21 cellular contexts compared by ENCODE assay signal in the genomic region with DNA sequence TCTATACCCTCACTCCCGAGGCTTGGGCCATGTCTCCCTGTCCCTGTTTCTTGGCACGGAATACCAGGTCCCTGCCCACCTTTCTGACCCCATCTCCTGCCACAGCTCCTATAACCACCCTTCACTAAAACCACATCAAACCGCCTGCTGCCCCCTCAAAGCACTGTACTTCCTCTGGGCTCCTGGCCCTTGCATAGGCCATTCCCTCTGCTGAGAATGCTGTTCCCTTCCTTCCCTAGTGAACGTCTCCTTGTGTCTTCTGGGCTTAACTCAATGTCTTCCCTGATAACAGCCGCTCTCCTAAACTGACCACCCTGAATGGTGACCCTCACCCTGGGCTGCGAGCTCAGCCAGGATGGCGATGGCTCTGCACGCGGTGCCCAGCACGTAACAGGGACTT. TPM values are rescaled to one million over a fixed set of nuclear protein-coding genes. Genes with fewer than 3 reads are reported as not detected.
DNase-seq lines count a peak whose midpoint lies in the region; ATAC-seq and TF ChIP-seq lines count a peak whose summit lies in the region.
"Had no signal": no experiment of that assay in that cellular context is flagged by ENCODE, and none has a peak within 500 bp of the region (broad histone marks: within the 10 kb centered on the region; RNA-seq: fewer than 3 reads in every experiment).

No MANE protein-coding gene starts in this region.

- no peak overlapping the region for H2AFZ ChIP-seq in HCT116 (ENCODE audit: low read depth, low read length, poor library complexity, severe bottlenecking)

- H3K9ac ChIP-seq in BLaER1 treated with 17β-estradiol and CSF1 and Interleukin-3, amounts not matched to agents 10 nM and 100 nM = peak overlapping the region in 10 of 11 experiments; percentile 14 to 66 (median 44); a peak in 13 of 22 replicates
- H3K9ac ChIP-seq in HCT116 (ENCODE audit: low read length) = no peak overlapping the region
- H3K9ac ChIP-seq: KMS-11, SK-N-SH had no signal

- no peak overlapping the region for H3K4me3 Mint-ChIP-seq in stimulated activated effector memory CD8-positive, alpha-beta T cell treated with anti-CD3 and anti-CD28 coated beads, Interleukin-12 subunit alpha, Interleukin-12 subunit beta, amount 100 ng/mL, for 72 hours
- H3K4me3 Mint-ChIP-seq: CD4-positive, CD25-positive, alpha-beta regulatory T cell had no signal

- H3K36me3 ChIP-seq in BLaER1 treated with 17β-estradiol and CSF1 and Interleukin-3, amounts not matched to agents 10 nM and 100 nM = peaks cover 33 to 78% (median 59%) of the 10 kb centered on the region in 11 experiments
- peaks cover 10 to 19% of the 10 kb centered on the region in 2 experiments; a peak in 2 of 4 replicates for H3K36me3 ChIP-seq in HCT116 (ENCODE audit: control insufficient read depth in 1 of 2, insufficient read depth in 2 of 2, low read length in 2 of 2)

- H3K27me3 ChIP-seq in BLaER1 treated with 17β-estradiol and CSF1 and Interleukin-3, amounts not matched to agents 10 nM and 100 nM = no peaks in the 10 kb centered on the region
- H3K27me3 ChIP-seq in HCT116 (ENCODE audit: insufficient read depth, low read length) = no peaks in the 10 kb centered on the region

- H3K79me2 ChIP-seq in HCT116 (ENCODE audit: insufficient read depth, low read length) = no peaks in the 10 kb centered on the region

- no peak for DNase-seq in HCT116 (ENCODE audit: low read depth, low spot score)
- DNase-seq in stimulated activated effector memory CD8-positive, alpha-beta T cell treated with anti-CD3 and anti-CD28 coated beads, Interleukin-12 subunit alpha, Interleukin-12 subunit beta, amount 100 ng/mL, for 72 hours (ENCODE audit: low spot score in 2 of 2) = no peak
- no peak for DNase-seq in stimulated activated naive CD8-positive, alpha-beta T cell treated with anti-CD3 and anti-CD28 coated beads, Interleukin-15, Interleukin-2, amounts not matched to agents 100 U/mL and 50 U/mL, for 24 hours
- DNase-seq in A172 (ENCODE audit: low spot score) = no peak
- DNase-seq in DMS153 (lab: John Stamatoyannopoulos, UW) = no peak
- DNase-seq: AML-193; Caco-2; CD4-positive, CD25-positive, alpha-beta regulatory T cell; GOT3; NCI-H1417 treated with DMSO at 0.1 percent for 48 hours; NCI-H187 treated with DMSO at 0.1 percent for 48 hours; NCI-H226; NCI-H524; NCI-H82; SHP77; SK-N-SH had no signal

- no peaks in the 10 kb centered on the region for H3K9me3 Mint-ChIP-seq in stimulated activated effector memory CD8-positive, alpha-beta T cell treated with anti-CD3 and anti-CD28 coated beads, Interleukin-12 subunit alpha, Interleukin-12 subunit beta, amount 100 ng/mL, for 72 hours
- H3K9me3 Mint-ChIP-seq: CD4-positive, CD25-positive, alpha-beta regulatory T cell had no signal

- no peaks in the 10 kb centered on the region for H3K9me3 ChIP-seq in BLaER1 treated with 17β-estradiol and CSF1 and Interleukin-3, amounts not matched to agents 10 nM and 100 nM (replicated peaks in 1 of 11)
- H3K9me3 ChIP-seq in HCT116 (ENCODE audit: control insufficient read depth in 1 of 2, insufficient read depth in 1 of 2, low read depth in 1 of 2, low read length in 2 of 2) = no peaks in the 10 kb centered on the region
- H3K9me3 ChIP-seq: Caco-2, SK-N-SH had no signal

- H3K9me2 ChIP-seq in HCT116 (ENCODE audit: insufficient read depth) = no peaks in the 10 kb centered on the region
- H3K9me2 ChIP-seq: SK-N-SH had no signal

- H4K20me1 ChIP-seq in BLaER1 treated with 17β-estradiol and CSF1 and Interleukin-3, amounts not matched to agents 10 nM and 100 nM = peaks cover 0 to 9% (median 0%) of the 10 kb centered on the region in 11 experiments; a peak in 2 of 22 replicates
- no peaks in the 10 kb centered on the region for H4K20me1 ChIP-seq in HCT116 (ENCODE audit: insufficient read depth)

- BruUV-seq in HCT116 (replicated peaks; lab: Mats Ljungman, UMichigan) = no TSS peak

- TF ChIP-seq POLR2A in HCT116 (IDR thresholded peaks at IDR 0.05; ENCODE audit: borderline replicate concordance, extremely low read depth, insufficient read depth, insufficient read length) = no peak

- no peak for ATAC-seq in HCT116
- no peak for ATAC-seq in stimulated activated effector memory CD8-positive, alpha-beta T cell treated with anti-CD3 and anti-CD28 coated beads, Interleukin-12 subunit alpha, Interleukin-12 subunit beta, amount 100 ng/mL, for 72 hours
- ATAC-seq in stimulated activated naive CD8-positive, alpha-beta T cell treated with anti-CD3 and anti-CD28 coated beads, Interleukin-15, Interleukin-2, amounts not matched to agents 100 U/mL and 50 U/mL, for 24 hours = no peak
- ATAC-seq: GM12878 had no signal

- no peak for TF ChIP-seq CTCF in HCT116 (IDR thresholded peaks at IDR 0.05 in 2 of 3, conservative IDR thresholded peaks at IDR 0.05 in 1 of 3; ENCODE audit: borderline replicate concordance in 1 of 3, insufficient read depth in 1 of 3, low read depth in 2 of 3, low read length in 2 of 3)

- CTCF ChIA-PET in HCT116 (lab: Charles Lee) = interaction anchor here (0.6 to 1.0 kb wide), 2 partner anchors 19 to 27 kb away, joined by 3 read pairs; no protein-coding TSS in a partner anchor

- RAD21 ChIA-PET in HCT116 (lab: Charles Lee; ENCODE audit: low non-redundant PET in 1 of 2, low total read pairs in 2 of 2, uncharacterized antibody in 2 of 2, unreplicated experiment in 2 of 2) = no interaction called here

- H3K27ac ChIP-seq in BLaER1 treated with 17β-estradiol and CSF1 and Interleukin-3, amounts not matched to agents 10 nM and 100 nM = peak overlapping the region in 10 of 11 experiments; percentile 0 to 97 (median 52); a peak in 13 of 22 replicates
- no peak overlapping the region for H3K27ac ChIP-seq in HCT116 (ENCODE audit: low read depth, low read length)
- peak overlapping the region; percentile 60 for H3K27ac ChIP-seq in cingulate gyrus (ENCODE audit: low read depth, low read length)
- H3K27ac ChIP-seq: KMS-11 had no signal

- H3K36me3 Mint-ChIP-seq in stimulated activated effector memory CD8-positive, alpha-beta T cell treated with anti-CD3 and anti-CD28 coated beads, Interleukin-12 subunit alpha, Interleukin-12 subunit beta, amount 100 ng/mL, for 72 hours = peaks cover 96% of the 10 kb centered on the region

- H3K4me1 ChIP-seq in BLaER1 treated with 17β-estradiol and CSF1 and Interleukin-3, amounts not matched to agents 10 nM and 100 nM = peaks cover 62 to 79% (median 67%) of the 10 kb centered on the region in 10 experiments
- H3K4me1 ChIP-seq in HCT116 (ENCODE audit: control insufficient read depth in 1 of 2, insufficient read depth in 2 of 2, low read length in 2 of 2) = no peaks in the 10 kb centered on the region; a peak in 1 of 4 replicates

- H3K4me1 Mint-ChIP-seq in stimulated activated effector memory CD8-positive, alpha-beta T cell treated with anti-CD3 and anti-CD28 coated beads, Interleukin-12 subunit alpha, Interleukin-12 subunit beta, amount 100 ng/mL, for 72 hours = peaks cover 15% of the 10 kb centered on the region
- H3K4me1 Mint-ChIP-seq: CD4-positive, CD25-positive, alpha-beta regulatory T cell had no signal

- peak overlapping the region; percentile 57 to 97 (median 90); a peak in 21 of 22 replicates for H3K4me2 ChIP-seq in BLaER1 treated with 17β-estradiol and CSF1 and Interleukin-3, amounts not matched to agents 10 nM and 100 nM
- no peak overlapping the region for H3K4me2 ChIP-seq in HCT116 (ENCODE audit: low read length)
- H3K4me2 ChIP-seq: KMS-11, SK-N-SH had no signal

- intact Hi-C loops in HCT116 (cut with micrococcal nuclease) = no loop called here

- POLR2A ChIA-PET in HCT116 (lab: Charles Lee) = no interaction called here

- peak overlapping the region in 1 of 10 experiments; percentile 47; a peak in 2 of 20 replicates for H3K4me3 ChIP-seq in BLaER1 treated with 17β-estradiol and CSF1 and Interleukin-3, amounts not matched to agents 10 nM and 100 nM
- H3K4me3 ChIP-seq in HCT116 (replicated peaks in 1 of 2; ENCODE audit: low read depth in 1 of 2, low read length in 2 of 2) = no peak overlapping the region
- H3K4me3 ChIP-seq: GM12878 had no signal

- TF ChIP-seq RAD21 in HCT116 (IDR thresholded peaks at IDR 0.05; ENCODE audit: low read depth) = no peak

- peak overlapping the region; percentile 53 for H3K27ac Mint-ChIP-seq in stimulated activated effector memory CD8-positive, alpha-beta T cell treated with anti-CD3 and anti-CD28 coated beads, Interleukin-12 subunit alpha, Interleukin-12 subunit beta, amount 100 ng/mL, for 72 hours
- H3K27ac Mint-ChIP-seq: CD4-positive, CD25-positive, alpha-beta regulatory T cell had no signal

TF ChIP-seq in HCT116, 20 proteins besides CTCF, POLR2A, EP300 and RAD21:
- TF ChIP-seq FOSL1 (IDR thresholded peaks at IDR 0.05; ENCODE audit: low read depth) (no peak), ZNF274 (IDR thresholded peaks at IDR 0.05; ENCODE audit: low read depth, low read length) (no peak), POLR2AphosphoS5 (IDR thresholded peaks at IDR 0.05; ENCODE audit: low read depth, low read length) (0 out of 2 replicates have a peak, but pooled peaks have one; percentile 16)

RNA-seq across cellular contexts. Expression of a gene that starts 10.7 kb away (rescaled TPM):
- total RNA-seq in HCT116 (2021; ENCODE audit: unreplicated experiment) = not detected
- 0.24 and 0.36 TPM in 2 replicates for polyA plus RNA-seq in HCT116 (2012)
- not detected in 2 replicates for total RNA-seq in A172 (2014; rRNA removed; shearing (Covaris generic))
- total RNA-seq: Caco-2; CD4-positive, CD25-positive, alpha-beta regulatory T cell; RPMI7951 had no signal
- polyA plus RNA-seq: CD4-positive, CD25-positive, alpha-beta regulatory T cell; GM12878 had no signal

RNA-seq across cellular contexts. Expression of a gene that starts 23.1 kb away (rescaled TPM):
- 61.1 TPM for total RNA-seq in HCT116 (2021; ENCODE audit: unreplicated experiment)
- 34.4 and 40.6 TPM in 2 replicates for polyA plus RNA-seq in HCT116 (2012)
- total RNA-seq in A172 (2014; rRNA removed; shearing (Covaris generic)) = 36.2 and 54.9 TPM in 2 replicates

RNA-seq across cellular contexts. Expression of a gene that starts 25.1 kb away (rescaled TPM):
- 59.1 TPM for total RNA-seq in HCT116 (2021; ENCODE audit: unreplicated experiment)
- 50.2 and 72.6 TPM in 2 replicates for polyA plus RNA-seq in HCT116 (2012)
- 11.4 and 19.4 TPM in 2 replicates for total RNA-seq in A172 (2014; rRNA removed; shearing (Covaris generic))

RNA-seq across cellular contexts. Expression of a gene that starts 59.4 kb away (rescaled TPM):
- 0.66 TPM for total RNA-seq in HCT116 (2021; ENCODE audit: unreplicated experiment)
- polyA plus RNA-seq in HCT116 (2012) = 0.22 and 0.36 TPM in 2 replicates
- 0.05 and 1.1 TPM in 2 replicates for total RNA-seq in A172 (2014; rRNA removed; shearing (Covaris generic))
- total RNA-seq: CD4-positive, CD25-positive, alpha-beta regulatory T cell had no signal
- polyA plus RNA-seq: CD4-positive, CD25-positive, alpha-beta regulatory T cell; GM12878 had no signal
